In the genomic region with DNA sequence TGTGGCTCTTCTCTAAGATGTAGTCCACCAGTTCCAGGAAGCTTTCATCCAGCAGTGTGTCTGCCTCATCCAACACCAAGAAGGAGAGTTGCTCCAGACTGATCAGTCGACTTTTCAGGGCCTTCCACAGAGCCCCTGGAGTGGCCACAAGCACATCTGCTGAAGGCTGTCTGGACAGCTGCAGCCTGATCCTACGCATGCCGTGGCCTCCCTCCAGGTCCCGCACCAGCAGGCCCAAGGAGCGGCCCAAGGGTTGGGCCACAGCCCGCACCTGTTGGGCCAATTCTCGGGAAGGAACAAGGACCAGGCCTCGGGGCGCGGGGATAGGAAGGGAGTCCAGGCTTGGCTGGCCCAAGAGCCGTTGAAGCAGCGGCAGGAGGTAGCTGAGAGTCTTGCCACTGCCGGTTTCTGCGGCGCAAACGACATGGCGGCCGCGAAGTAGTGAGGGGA, we compare ENCODE assay signal across 8 cellular contexts. TPM values are rescaled to one million over a fixed set of nuclear protein-coding genes. Genes with fewer than 3 reads are reported as not detected.
DNase-seq lines count a peak whose midpoint lies in the region; ATAC-seq, FAIRE-seq and TF ChIP-seq lines count a peak whose summit lies in the region.

No MANE protein-coding gene starts in this region.

- H3K36me3 ChIP-seq in kidney (ENCODE audit: control insufficient read depth in 1 of 2, insufficient read depth in 2 of 2, low read length in 2 of 2) = peaks cover 0 to 2% of the 10 kb centered on the region in 2 donors

- in situ Hi-C loops in G401 (cut with HindIII; ENCODE audit: low sequenced_read_pairs) = no loop called here

- no peak for DNase-seq in CD4-positive, alpha-beta T cell
- DNase-seq in activated naive CD8-positive, alpha-beta T cell treated with anti-CD3 and anti-CD28 coated beads, Interleukin-2, amount 10 ng/mL, durations not matched to agents 7 days and 5 days = no peak
- DNase-seq in kidney (peak; percentile 78), substantia nigra (lab: John Stamatoyannopoulos, UW) (peak in 2 of 49 donors; percentile 4 to 25), D341Med (ENCODE audit: low spot score) (no peak), G401 (ENCODE audit: low spot score) (no peak), glomerular visceral epithelial cell (ENCODE audit: extremely low spot score) (no peak)

- no peak for FAIRE-seq in kidney (lab: Jason Lieb, UNC)

- POLR2A ChIA-PET in CD4-positive, alpha-beta T cell (lab: Charles Lee) = interaction anchor here (0.6 to 5.1 kb wide), 12 partner anchors 11 to 87 kb away, joined by 3 to 73 read pairs (median 6); a partner anchor contains a TSS
- POLR2A ChIA-PET in activated naive CD8-positive, alpha-beta T cell treated with anti-CD3 and anti-CD28 coated beads, Interleukin-2, amount 10 ng/mL, durations not matched to agents 7 days and 5 days (lab: Charles Lee) = interaction anchor here (0.8 to 3.8 kb wide), 11 partner anchors 8 to 88 kb away, joined by 3 to 76 read pairs (median 6); a partner anchor contains a TSS

- no peaks in the 10 kb centered on the region for H3K27me3 Mint-ChIP-seq in CD4-positive, alpha-beta T cell
- no peaks in the 10 kb centered on the region for H3K27me3 Mint-ChIP-seq in activated naive CD8-positive, alpha-beta T cell treated with anti-CD3 and anti-CD28 coated beads, Interleukin-2, amount 10 ng/mL, durations not matched to agents 7 days and 5 days

- ATAC-seq in CD4-positive, alpha-beta T cell (ENCODE audit: poor library complexity) = no peak
- peak; percentile 8 for ATAC-seq in HG03045 (IDR thresholded peaks at IDR 0.05; ENCODE audit: unreplicated experiment)
- peak; percentile 2 for ATAC-seq in activated naive CD8-positive, alpha-beta T cell treated with anti-CD3 and anti-CD28 coated beads, Interleukin-2, amount 10 ng/mL, durations not matched to agents 7 days and 5 days (ENCODE audit: low read depth)

- H3K4me3 ChIP-seq in kidney (ENCODE audit: low read length in 2 of 2) = peak overlapping the region; percentile 82 to 89

- peaks cover 39% of the 10 kb centered on the region for H3K36me3 Mint-ChIP-seq in CD4-positive, alpha-beta T cell (ENCODE audit: low read depth)
- peaks cover 14% of the 10 kb centered on the region for H3K36me3 Mint-ChIP-seq in activated naive CD8-positive, alpha-beta T cell treated with anti-CD3 and anti-CD28 coated beads, Interleukin-2, amount 10 ng/mL, durations not matched to agents 7 days and 5 days

- TF ChIP-seq CTCF in CD4-positive, alpha-beta T cell (IDR thresholded peaks at IDR 0.05) = no peak
- no peak for TF ChIP-seq CTCF in kidney (IDR thresholded peaks at IDR 0.05; ENCODE audit: borderline replicate concordance, extremely low read depth, insufficient read depth)

- no peaks in the 10 kb centered on the region for H3K9me3 ChIP-seq in CD4-positive, alpha-beta T cell (ENCODE audit: control insufficient read depth, low read length)
- H3K9me3 ChIP-seq in kidney (ENCODE audit: control insufficient read depth in 1 of 2, low read length in 2 of 2) = no peaks in the 10 kb centered on the region

- H3K4me3 Mint-ChIP-seq in CD4-positive, alpha-beta T cell = peak overlapping the region; percentile 93
- H3K4me3 Mint-ChIP-seq in activated naive CD8-positive, alpha-beta T cell treated with anti-CD3 and anti-CD28 coated beads, Interleukin-2, amount 10 ng/mL, durations not matched to agents 7 days and 5 days = peak overlapping the region; percentile 97

- peak overlapping the region; percentile 78 for H3K27ac ChIP-seq in CD4-positive, alpha-beta T cell (ENCODE audit: low read depth, low read length)
- H3K27ac ChIP-seq in kidney (ENCODE audit: low read depth in 2 of 2, low read length in 2 of 2) = no peak overlapping the region
- peak overlapping the region; percentile 91 for H3K27ac ChIP-seq in substantia nigra (ENCODE audit: low read depth, low read length, poor library complexity, severe bottlenecking)

- intact Hi-C loops in CD4-positive, alpha-beta T cell (cut with DNase I, micrococcal nuclease) = loop anchor here (2.0 kb wide), 2 partner anchors 30 to 86 kb away; a partner anchor contains a TSS
- intact Hi-C loops in kidney (cut with DNase I) = no loop called here

- CTCF ChIA-PET in CD4-positive, alpha-beta T cell (lab: Charles Lee) = interaction anchor here (1.1 to 1.9 kb wide), 2 partner anchors 24 to 206 kb away, joined by 3 to 6 read pairs; a partner anchor contains a TSS

- H3K4me1 ChIP-seq in kidney (ENCODE audit: control insufficient read depth in 1 of 2, insufficient read depth in 1 of 2, low read depth in 1 of 2, low read length in 2 of 2) = peaks cover 6 to 14% of the 10 kb centered on the region in 2 donors

- H3K4me1 Mint-ChIP-seq in CD4-positive, alpha-beta T cell (ENCODE audit: low read depth) = peaks cover 22% of the 10 kb centered on the region
- H3K4me1 Mint-ChIP-seq in activated naive CD8-positive, alpha-beta T cell treated with anti-CD3 and anti-CD28 coated beads, Interleukin-2, amount 10 ng/mL, durations not matched to agents 7 days and 5 days = peaks cover 20% of the 10 kb centered on the region

- no peaks in the 10 kb centered on the region for H3K27me3 ChIP-seq in CD4-positive, alpha-beta T cell (ENCODE audit: control insufficient read depth, insufficient read depth, low read length)

- peak overlapping the region; percentile 11 to 86 for H3K9ac ChIP-seq in kidney (ENCODE audit: low read length in 2 of 2)

- H3K9me3 Mint-ChIP-seq in CD4-positive, alpha-beta T cell = no peaks in the 10 kb centered on the region
- H3K9me3 Mint-ChIP-seq in activated naive CD8-positive, alpha-beta T cell treated with anti-CD3 and anti-CD28 coated beads, Interleukin-2, amount 10 ng/mL, durations not matched to agents 7 days and 5 days = no peaks in the 10 kb centered on the region

- peak overlapping the region; percentile 90 for H3K27ac Mint-ChIP-seq in CD4-positive, alpha-beta T cell
- H3K27ac Mint-ChIP-seq in activated naive CD8-positive, alpha-beta T cell treated with anti-CD3 and anti-CD28 coated beads, Interleukin-2, amount 10 ng/mL, durations not matched to agents 7 days and 5 days = peak overlapping the region; percentile 97

RNA-seq across cellular contexts. Expression of a gene that starts 0.7 kb away (rescaled TPM):
- total RNA-seq in CD4-positive, alpha-beta T cell = 10 to 100 TPM; 18.9 to 19.4 TPM
- 10 to 100 TPM; 15.2 to 17.0 TPM for total RNA-seq in activated naive CD8-positive, alpha-beta T cell treated with anti-CD3 and anti-CD28 coated beads, Interleukin-2, amount 10 ng/mL, durations not matched to agents 7 days and 5 days
- 10.6 TPM for total RNA-seq in kidney
- polyA plus RNA-seq in kidney (ENCODE audit: insufficient read depth, low read depth, low replicate concordance) = 13.1 TPM
- 49.0 and 63.4 TPM in 2 replicates for total RNA-seq in G401 (2014; rRNA removed; shearing (Covaris generic))

RNA-seq across cellular contexts. Expression of a gene that starts 0.8 kb away (rescaled TPM):
- total RNA-seq in CD4-positive, alpha-beta T cell = 10 to 100 TPM; 10.4 to 13.6 TPM
- 10 to 100 TPM; 21.1 to 25.2 TPM for total RNA-seq in activated naive CD8-positive, alpha-beta T cell treated with anti-CD3 and anti-CD28 coated beads, Interleukin-2, amount 10 ng/mL, durations not matched to agents 7 days and 5 days
- 12.5 TPM for total RNA-seq in kidney
- polyA plus RNA-seq in kidney (ENCODE audit: insufficient read depth, low read depth, low replicate concordance) = 12.1 TPM
- 17.0 and 19.3 TPM in 2 replicates for total RNA-seq in G401 (2014; rRNA removed; shearing (Covaris generic))

RNA-seq across cellular contexts. Expression of a gene that starts 6.6 kb away (rescaled TPM):
- not detected for total RNA-seq in CD4-positive, alpha-beta T cell
- total RNA-seq in activated naive CD8-positive, alpha-beta T cell treated with anti-CD3 and anti-CD28 coated beads, Interleukin-2, amount 10 ng/mL, durations not matched to agents 7 days and 5 days = not detected
- total RNA-seq in kidney = not detected
- polyA plus RNA-seq in kidney (ENCODE audit: insufficient read depth, low read depth, low replicate concordance) = not detected
- not detected in 2 replicates for total RNA-seq in G401 (2014; rRNA removed; shearing (Covaris generic))

RNA-seq across cellular contexts. Expression of a gene that starts 23.0 kb away (rescaled TPM):
- total RNA-seq in CD4-positive, alpha-beta T cell = 10 to 100 TPM; 42.2 to 43.5 TPM
- 10 to 100 TPM; 27.5 to 28.6 TPM for total RNA-seq in activated naive CD8-positive, alpha-beta T cell treated with anti-CD3 and anti-CD28 coated beads, Interleukin-2, amount 10 ng/mL, durations not matched to agents 7 days and 5 days
- 3.1 TPM for total RNA-seq in kidney
- polyA plus RNA-seq in kidney (ENCODE audit: insufficient read depth, low read depth, low replicate concordance) = 0.99 TPM
- total RNA-seq in G401 (2014; rRNA removed; shearing (Covaris generic)) = 0.31 TPM in 1 of 2 replicates, not detected in the other

RNA-seq across cellular contexts. Expression of a gene that starts 42.0 kb away (rescaled TPM):
- under 1 TPM; 0.53 to 0.63 TPM for total RNA-seq in CD4-positive, alpha-beta T cell
- under 1 TPM; 0.54 to 0.64 TPM for total RNA-seq in activated naive CD8-positive, alpha-beta T cell treated with anti-CD3 and anti-CD28 coated beads, Interleukin-2, amount 10 ng/mL, durations not matched to agents 7 days and 5 days
- total RNA-seq in kidney = 0.19 TPM
- polyA plus RNA-seq in kidney (ENCODE audit: insufficient read depth, low read depth, low replicate concordance) = not detected
- total RNA-seq in G401 (2014; rRNA removed; shearing (Covaris generic)) = not detected in 2 replicates

Comparison
In these comparisons a context has a peak if more than half of its experiments do, and no peak if none do; other contexts are left out.
1. H3K27ac ChIP-seq: peak in CD4-positive, alpha-beta T cell (single experiment) and substantia nigra (single experiment); none in kidney (0 of 2).